In the genomic region with DNA sequence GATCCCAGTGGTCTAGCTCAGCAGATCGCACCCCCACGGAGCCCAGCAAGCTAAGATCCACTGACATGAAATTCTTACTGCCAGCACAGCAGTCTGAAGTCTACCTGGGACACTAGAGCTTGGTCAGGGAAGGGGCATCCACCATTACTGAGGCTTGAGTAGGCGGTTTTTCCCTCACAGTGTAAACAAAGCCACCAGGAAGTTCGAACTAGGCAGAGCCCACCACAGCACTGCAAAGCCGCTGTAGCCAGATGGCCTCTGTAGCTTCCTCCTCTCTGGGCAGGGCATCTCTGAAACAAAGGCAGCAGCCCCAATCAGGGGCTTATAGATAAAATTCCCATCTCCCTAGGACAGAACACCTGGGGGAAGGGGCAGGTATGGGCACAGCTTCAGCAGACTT, we compare ENCODE assay signal across 18 cellular contexts. TPM values are rescaled to one million over a fixed set of nuclear protein-coding genes. Genes with fewer than 3 reads are reported as not detected.
DNase-seq lines count a peak whose midpoint lies in the region; ATAC-seq, FAIRE-seq and TF ChIP-seq lines count a peak whose summit lies in the region.
"Had no signal": no experiment of that assay in that cellular context is flagged by ENCODE, and none has a peak within 500 bp of the region (broad histone marks: within the 10 kb centered on the region; RNA-seq: fewer than 3 reads in every experiment).

No MANE protein-coding gene starts in this region.

- intact Hi-C loops in Calu3 (cut with micrococcal nuclease; ENCODE audit: unreplicated experiment): loop anchor here (2.0 kb wide), 1 partner anchor 15 kb away; no protein-coding TSS in a partner anchor

- H3K56ac ChIP-seq in H9 (ENCODE audit: insufficient read length, low read depth, low read length): no peak overlapping the region
- H3K56ac ChIP-seq in H1 (replicated peaks; ENCODE audit: insufficient read length, low read depth, low read length): no peak overlapping the region

- H3K27ac ChIP-seq in H9 (ENCODE audit: insufficient read length, low read depth, low read length): no peak overlapping the region
- no peak overlapping the region for H3K27ac ChIP-seq in H1 (ENCODE audit: low read depth, low read length)
- peak overlapping the region; percentile 3 for H3K27ac ChIP-seq in trophoblast cell (ENCODE audit: low read depth, low read length)

- no peaks in the 10 kb centered on the region for H4K20me1 ChIP-seq in H9 (ENCODE audit: control insufficient read depth, insufficient read depth, insufficient read length)
- H4K20me1 ChIP-seq in H1 (replicated peaks in 1 of 2; ENCODE audit: control insufficient read depth in 1 of 2, insufficient read depth in 2 of 2, low read length in 2 of 2): no peaks in the 10 kb centered on the region

- H3K4me3 ChIP-seq in H1 (ENCODE audit: extremely low read depth in 1 of 4, insufficient read depth in 2 of 4, low read depth in 3 of 4, low read length in 4 of 4) (no peak overlapping the region), trophoblast cell (ENCODE audit: low read depth, low read length) (no peak overlapping the region)

- no peak overlapping the region for H4K12ac ChIP-seq in trophoblast cell (ENCODE audit: low read depth, low read length)

- no peak overlapping the region for H2AK5ac ChIP-seq in H9 (ENCODE audit: insufficient read length, low read length)
- no peak overlapping the region for H2AK5ac ChIP-seq in H1 (ENCODE audit: low read depth, low read length)
- H2AK5ac ChIP-seq in trophoblast cell (ENCODE audit: low read length): no peak overlapping the region

- H3K23me2 ChIP-seq in H9 (ENCODE audit: insufficient read length, low read depth, low read length, poor library complexity, severe bottlenecking) (no peaks in the 10 kb centered on the region), H1 (ENCODE audit: low read depth, low read length) (no peaks in the 10 kb centered on the region)

- ATAC-seq in HG03095 (IDR thresholded peaks at IDR 0.05; ENCODE audit: unreplicated experiment) (no peak), HG03571 (IDR thresholded peaks at IDR 0.05; ENCODE audit: unreplicated experiment) (no peak)
- ATAC-seq: HCT116 had no signal

- BruUV-seq in Calu3 (replicated peaks; lab: Mats Ljungman, UMichigan): no TSS peak

- H2BK20ac ChIP-seq in H9 (ENCODE audit: low read depth, low read length, poor library complexity, severe bottlenecking): no peak overlapping the region
- H2BK20ac ChIP-seq in H1 (ENCODE audit: low read length): no peak overlapping the region

- H3K79me2 ChIP-seq in H9 (ENCODE audit: insufficient read depth, low read length): no peaks in the 10 kb centered on the region
- H3K79me2 ChIP-seq in H1 (ENCODE audit: control insufficient read depth in 1 of 2, insufficient read depth in 2 of 2, low read length in 2 of 2): no peaks in the 10 kb centered on the region
- H3K79me2 ChIP-seq in trophoblast cell (ENCODE audit: control insufficient read depth, insufficient read depth, low read length, poor library complexity): no peaks in the 10 kb centered on the region

- H3T11ph ChIP-seq in H9 (ENCODE audit: low read length): no peak overlapping the region

- H3K4me1 Mint-ChIP-seq in Calu3 (ENCODE audit: low read depth, unreplicated experiment): peaks cover 52% of the 10 kb centered on the region
- H3K4me1 Mint-ChIP-seq in H9: peaks cover 7% of the 10 kb centered on the region in 2 experiments
- H3K4me1 Mint-ChIP-seq in osteocyte (ENCODE audit: unreplicated experiment): no peaks in the 10 kb centered on the region

- FAIRE-seq in H1 (lab: Jason Lieb, UNC): no peak
- FAIRE-seq: H54 had no signal

- H3K36me3 Mint-ChIP-seq in Calu3 (ENCODE audit: insufficient read depth, unreplicated experiment) (peaks cover 15% of the 10 kb centered on the region), H9 (ENCODE audit: insufficient read depth in 1 of 3, low read depth in 3 of 3) (no peaks in the 10 kb centered on the region), osteocyte (ENCODE audit: unreplicated experiment) (no peaks in the 10 kb centered on the region)

- H2BK12ac ChIP-seq in H9 (ENCODE audit: insufficient read length, low read depth, low read length) (no peak overlapping the region), H1 (ENCODE audit: low read depth, low read length) (peak overlapping the region; percentile 68; the same call in 1 of the 2 replicates), trophoblast cell (ENCODE audit: low read length) (no peak overlapping the region)

- POLR2A ChIA-PET in H1 (lab: Charles Lee; ENCODE audit: partially characterized antibody): no interaction called here

- no peak for TF ChIP-seq POLR2A in H1 (IDR thresholded peaks at IDR 0.05; ENCODE audit: control extremely low read depth in 1 of 2, low read depth in 2 of 2, low read length in 2 of 2)

- H3K27me3 Mint-ChIP-seq in Calu3 (ENCODE audit: unreplicated experiment) (no peaks in the 10 kb centered on the region), H9 (ENCODE audit: low read depth) (no peaks in the 10 kb centered on the region; the same call in 1 of the 2 replicates), osteocyte (ENCODE audit: unreplicated experiment) (peaks cover 8% of the 10 kb centered on the region)

- H3K4me2 ChIP-seq in H9 (ENCODE audit: insufficient read depth, insufficient read length, low read length) (no peak overlapping the region), H1 (ENCODE audit: insufficient read depth in 1 of 2, low read depth in 2 of 2, low read length in 2 of 2) (no peak overlapping the region), trophoblast cell (ENCODE audit: low read length) (no peak overlapping the region)

- H4K5ac ChIP-seq in H9 (ENCODE audit: insufficient read length, low read depth, low read length): no peak overlapping the region
- H4K5ac ChIP-seq in H1 (ENCODE audit: insufficient read length, low read depth, low read length): no peak overlapping the region

- H2BK120ac ChIP-seq in H9 (ENCODE audit: low read depth, low read length, poor library complexity, severe bottlenecking): no peak overlapping the region
- no peak overlapping the region for H2BK120ac ChIP-seq in H1 (replicated peaks; ENCODE audit: low read depth, low read length)
- peak overlapping the region; percentile 5 for H2BK120ac ChIP-seq in trophoblast cell (ENCODE audit: insufficient read depth, low read length, poor library complexity)

- H4K8ac ChIP-seq in H9 (replicated peaks; ENCODE audit: insufficient read length, low read depth, low read length): no peak overlapping the region
- H4K8ac ChIP-seq in H1 (ENCODE audit: extremely low read depth, insufficient read depth, low read length): peak overlapping the region; percentile 41; the same call in 1 of the 2 replicates
- H4K8ac ChIP-seq in trophoblast cell (ENCODE audit: low read depth, low read length): peak overlapping the region; percentile 5

- H3K36me3 ChIP-seq in H1 (ENCODE audit: control insufficient read depth in 2 of 4, insufficient read depth in 4 of 4, low read length in 3 of 4): no peaks in the 10 kb centered on the region
- no peaks in the 10 kb centered on the region for H3K36me3 ChIP-seq in trophoblast cell (ENCODE audit: control insufficient read depth in 1 of 2, insufficient read depth in 2 of 2, low read length in 2 of 2)
- H3K36me3 ChIP-seq: BE2C had no signal

- H3K4ac ChIP-seq in H9 (ENCODE audit: low read depth, low read length) (no peak overlapping the region), H1 (replicated peaks; ENCODE audit: insufficient read length, low read depth, low read length) (no peak overlapping the region), trophoblast cell (ENCODE audit: low read depth, low read length) (no peak overlapping the region)

- no peak overlapping the region for H3K18ac ChIP-seq in H9 (ENCODE audit: insufficient read length, low read depth, low read length)
- no peak overlapping the region for H3K18ac ChIP-seq in H1 (ENCODE audit: extremely low read depth, low read length)
- no peak overlapping the region for H3K18ac ChIP-seq in trophoblast cell (ENCODE audit: low read length)

- H3K27me3 ChIP-seq in H9 (ENCODE audit: insufficient read depth, low read length): no peaks in the 10 kb centered on the region
- no peaks in the 10 kb centered on the region for H3K27me3 ChIP-seq in H1 (replicated peaks in 1 of 4; ENCODE audit: control insufficient read depth in 3 of 4, extremely low read depth in 1 of 4, insufficient read depth in 3 of 4, low read length in 3 of 4)
- no peaks in the 10 kb centered on the region for H3K27me3 ChIP-seq in trophoblast cell (ENCODE audit: insufficient read depth, low read length)
- H3K27me3 ChIP-seq: BE2C had no signal

- H3K4me3 Mint-ChIP-seq in Calu3 (ENCODE audit: low read depth, unreplicated experiment) (peak overlapping the region; percentile 25), H9 (no peak overlapping the region), osteocyte (ENCODE audit: unreplicated experiment) (no peak overlapping the region)
- H3K4me3 Mint-ChIP-seq: CD4-positive, alpha-beta T cell; HFFc6 had no signal

- TF ChIP-seq EP300 in H1 (IDR thresholded peaks at IDR 0.05; ENCODE audit: borderline replicate concordance in 1 of 2, low read depth in 2 of 2, low read length in 2 of 2): no peak

- H2AFZ ChIP-seq in H9 (ENCODE audit: low read length): peak overlapping the region; percentile 17
- peak overlapping the region; percentile 100 for H2AFZ ChIP-seq in H1 (ENCODE audit: low read length)
- H2AFZ ChIP-seq in trophoblast cell (ENCODE audit: insufficient read depth, low read length, poor library complexity): peak overlapping the region; percentile 20

- DNase-seq in Calu3 (no peak), H9 (no peak), H1 (ENCODE audit: low read depth in 1 of 2, low spot score in 2 of 2) (no peak), trophoblast cell (no peak), osteocyte (ENCODE audit: extremely low spot score, unreplicated experiment) (no peak)
- DNase-seq: BE2C; C1 segment of cervical spinal cord; CD4-positive, alpha-beta T cell; DMS153; DMS79; GF-D8; HFFc6; KG1 had no signal

- TF ChIP-seq CTCF in Calu3 (IDR thresholded peaks at IDR 0.05; ENCODE audit: unreplicated experiment) (no peak), H9 (conservative IDR thresholded peaks at IDR 0.05) (no peak), H1 (IDR thresholded peaks at IDR 0.05; ENCODE audit: control extremely low read depth in 1 of 3, insufficient read depth in 1 of 3, low read depth in 1 of 3, low read length in 3 of 3) (no peak), osteocyte (IDR thresholded peaks at IDR 0.05) (no peak)

- H3K79me1 ChIP-seq in H9 (ENCODE audit: insufficient read depth, low read depth, low read length, poor library complexity, severe bottlenecking): no peaks in the 10 kb centered on the region
- no peaks in the 10 kb centered on the region for H3K79me1 ChIP-seq in H1 (ENCODE audit: low read depth, low read length)
- no peaks in the 10 kb centered on the region for H3K79me1 ChIP-seq in trophoblast cell (ENCODE audit: low read length)

- H3K23ac ChIP-seq in H9 (ENCODE audit: insufficient read length, low read depth, low read length) (no peak overlapping the region), H1 (ENCODE audit: insufficient read length) (no peak overlapping the region), trophoblast cell (ENCODE audit: low read length) (no peak overlapping the region)

- H3K9me3 ChIP-seq in H9 (ENCODE audit: control insufficient read depth, low read depth, low read length): no peaks in the 10 kb centered on the region
- no peaks in the 10 kb centered on the region for H3K9me3 ChIP-seq in H1 (ENCODE audit: insufficient read depth in 2 of 2, low read depth in 1 of 2, low read length in 1 of 2)
- H3K9me3 ChIP-seq in trophoblast cell (ENCODE audit: insufficient read depth, low read depth, low read length): no peaks in the 10 kb centered on the region
- H3K9me3 ChIP-seq: BE2C, Caco-2 had no signal

- H4K91ac ChIP-seq in H9 (ENCODE audit: insufficient read length, low read depth, low read length) (no peak overlapping the region), H1 (replicated peaks; ENCODE audit: insufficient read length, low read length) (no peak overlapping the region), trophoblast cell (ENCODE audit: low read depth, low read length) (peak overlapping the region; percentile 12)

- no peak overlapping the region for H3K9ac ChIP-seq in H9 (ENCODE audit: extremely low read depth, insufficient read length, low read length)
- H3K9ac ChIP-seq in H1 (replicated peaks in 1 of 4; ENCODE audit: extremely low read depth in 1 of 4, low read depth in 3 of 4, low read length in 3 of 4): no peak overlapping the region
- no peak overlapping the region for H3K9ac ChIP-seq in trophoblast cell (ENCODE audit: low read length)

- no peak overlapping the region for H2BK15ac ChIP-seq in H9 (ENCODE audit: low read depth, low read length)
- H2BK15ac ChIP-seq in H1 (ENCODE audit: low read length): no peak overlapping the region

- no CpG with 5 or more reads among the region's 5 CpGs for WGBS in H9 (ENCODE audit: extremely low coverage, insufficient read length, low lambda C conversion rate)
- WGBS in H1 (ENCODE audit: extremely low coverage in 1 of 2, insufficient coverage in 1 of 2, insufficient read length in 1 of 2, insufficient replicate concordance in 2 of 2, low coverage in 1 of 2, low lambda C conversion rate in 2 of 2, missing lambda C conversion rate in 1 of 2), 2 experiments: 86% methylated on average over 5 of the region's 5 CpGs; no CpG with 5 or more reads in 1 of the 2 experiments
- WGBS in trophoblast cell (ENCODE audit: extremely low coverage, insufficient coverage, insufficient read length): no CpG with 5 or more reads among the region's 5 CpGs

- CTCF ChIA-PET in Calu3 (lab: Charles Lee) (interaction anchor here (0.6 to 1.6 kb wide), 6 partner anchors 11 to 1688 kb away, joined by 3 to 11 read pairs (median 4); a partner anchor contains a TSS), H1 (lab: Charles Lee; ENCODE audit: partially characterized antibody) (interaction anchor here (1.1 to 1.6 kb wide), 5 partner anchors 19 to 71 kb away, joined by 3 to 5 read pairs (median 4); a partner anchor contains a TSS)

- H3K14ac ChIP-seq in H9 (ENCODE audit: insufficient read depth, low read length) (no peak overlapping the region), H1 (ENCODE audit: insufficient read length) (no peak overlapping the region), trophoblast cell (ENCODE audit: low read length) (no peak overlapping the region)

- H3K9me3 Mint-ChIP-seq in Calu3 (ENCODE audit: low read depth, unreplicated experiment) (no peaks in the 10 kb centered on the region), H9 (peaks cover 0 to 4% of the 10 kb centered on the region in 2 experiments; a peak in 3 of 5 replicates), osteocyte (ENCODE audit: unreplicated experiment) (peaks cover 24% of the 10 kb centered on the region)
- H3K9me3 Mint-ChIP-seq: CD4-positive, alpha-beta T cell; HFFc6 had no signal

- H2BK5ac ChIP-seq in H9 (ENCODE audit: insufficient read length, low read length) (no peak overlapping the region), H1 (ENCODE audit: low read depth, low read length) (no peak overlapping the region), trophoblast cell (ENCODE audit: low read depth, low read length, poor library complexity) (no peak overlapping the region)

- no peaks in the 10 kb centered on the region for H3K4me1 ChIP-seq in H9 (ENCODE audit: insufficient read depth, low read length)
- 0 out of 7 replicates have a peak, but pooled peaks cover 0 to 3% (median under 1%) of the 10 kb centered on the region in 4 experiments for H3K4me1 ChIP-seq in H1 (replicated peaks in 1 of 4; ENCODE audit: control insufficient read depth in 3 of 4, insufficient read depth in 4 of 4, low read length in 3 of 4)
- H3K4me1 ChIP-seq in trophoblast cell (ENCODE audit: control insufficient read depth in 1 of 2, insufficient read depth in 2 of 2, low read length in 2 of 2): peaks cover 3 to 5% of the 10 kb centered on the region in 2 experiments
- H3K4me1 ChIP-seq: BE2C had no signal

- no peak for TF ChIP-seq RAD21 in H1 (IDR thresholded peaks at IDR 0.05 in 1 of 2, conservative IDR thresholded peaks at IDR 0.05 in 1 of 2; ENCODE audit: low read depth in 2 of 2, low read length in 2 of 2)

- peak overlapping the region; percentile 37 for H3K27ac Mint-ChIP-seq in Calu3 (ENCODE audit: unreplicated experiment)
- peak overlapping the region in 2 of 3 experiments; percentile 81 to 90; a peak in 5 of 7 replicates for H3K27ac Mint-ChIP-seq in H9
- H3K27ac Mint-ChIP-seq in osteocyte (ENCODE audit: unreplicated experiment): no peak overlapping the region
- H3K27ac Mint-ChIP-seq: CD4-positive, alpha-beta T cell; HFFc6 had no signal

RNA-seq across cellular contexts. Expression of a gene that starts 18.8 kb away (rescaled TPM):
- total RNA-seq in Calu3 (2022): 21.1 and 21.2 TPM in 2 replicates
- 0.09 and 0.15 TPM in 2 replicates for total RNA-seq in H9 (2021)
- total RNA-seq in H1 (2021; fragmentation: NEBNext Ultra II Directional; extraction: Animal tissue kit (Norgen Biotek cat#: 25700)): 0.19 and 0.24 TPM in 2 replicates
- 0.06 and 0.11 TPM in 2 replicates for polyA plus RNA-seq in H1 (2011; rRNA removed)
- polyA plus RNA-seq in H1 (2011; cell fraction: cytosol; rRNA removed): 0.12 TPM
- 0.06 TPM for polyA plus RNA-seq in H1 (2011; cell fraction: nucleus; rRNA removed)
- polyA plus RNA-seq in H1 (2012, experiment 1 of 2): 0.05 to 0.10 TPM (median 0.06 TPM) in 4 replicates
- polyA plus RNA-seq in H1 (2012, experiment 2 of 2): not detected
- 0.08 TPM for polyA plus RNA-seq in H1 (2013, experiment 1 of 2)
- polyA plus RNA-seq in H1 (2013, experiment 2 of 2): 0.07 TPM
- 0.25 and 0.41 TPM in 2 replicates for polyA minus RNA-seq in H1 (2011; rRNA and poly(A)+ RNA removed)
- polyA minus RNA-seq in H1 (2011; cell fraction: cytosol; rRNA and poly(A)+ RNA removed): 0.07 TPM
- 0.60 TPM for polyA minus RNA-seq in H1 (2011; cell fraction: nucleus; rRNA and poly(A)+ RNA removed)
- 0.19 and 0.21 TPM in 2 replicates for polyA plus RNA-seq in trophoblast cell (2013)
- total RNA-seq in osteocyte: 0.03 and 0.05 TPM in 2 replicates
- total RNA-seq: CD4-positive, alpha-beta T cell had no signal

RNA-seq across cellular contexts. Expression of a gene that starts 58.7 kb away (rescaled TPM):
- 45.2 and 61.9 TPM in 2 replicates for total RNA-seq in Calu3 (2022)
- 54.2 and 64.9 TPM in 2 replicates for total RNA-seq in H9 (2021)
- 72.7 and 77.9 TPM in 2 replicates for total RNA-seq in H1 (2021; fragmentation: NEBNext Ultra II Directional; extraction: Animal tissue kit (Norgen Biotek cat#: 25700))
- 25.3 and 27.3 TPM in 2 replicates for polyA plus RNA-seq in H1 (2011; rRNA removed)
- 36.4 TPM for polyA plus RNA-seq in H1 (2011; cell fraction: cytosol; rRNA removed)
- 27.3 TPM for polyA plus RNA-seq in H1 (2011; cell fraction: nucleus; rRNA removed)
- 55.9 to 81.2 TPM (median 63.0 TPM) in 4 replicates for polyA plus RNA-seq in H1 (2012, experiment 1 of 2)
- polyA plus RNA-seq in H1 (2012, experiment 2 of 2): 6.6 TPM
- polyA plus RNA-seq in H1 (2013, experiment 1 of 2): 16.0 TPM
- polyA plus RNA-seq in H1 (2013, experiment 2 of 2): 16.9 TPM
- polyA minus RNA-seq in H1 (2011; rRNA and poly(A)+ RNA removed): 54.2 and 66.1 TPM in 2 replicates
- polyA minus RNA-seq in H1 (2011; cell fraction: cytosol; rRNA and poly(A)+ RNA removed): 68.4 TPM
- polyA minus RNA-seq in H1 (2011; cell fraction: nucleus; rRNA and poly(A)+ RNA removed): 79.8 TPM
- polyA plus RNA-seq in trophoblast cell (2013): 9.1 and 9.3 TPM in 2 replicates
- 16.0 TPM in 2 replicates for total RNA-seq in osteocyte

Comparison
In these comparisons a context has a peak if more than half of its experiments do, and no peak if none do; other contexts are left out.
1. H2AFZ ChIP-seq: peak in every context shown above with its lines; median percentile 100 in H1; 20 in trophoblast cell; 17 in H9.
2. RNA of a gene that starts 18.8 kb away (total RNA-seq): 21.1 to 21.2 TPM in Calu3; 0.19 to 0.24 TPM in H1, 0.09 to 0.15 TPM in H9 and 0.03 to 0.05 TPM in osteocyte; every median in the first group is over 10 times any median in the second.